In genomic region chr6:65671922-65672321, GRCh38 we compare ENCODE assay signal across 27 cellular contexts. TPM values are rescaled to one million over a fixed set of nuclear protein-coding genes. Genes with fewer than 3 reads are reported as not detected.
DNase-seq lines count a peak whose midpoint lies in the region; ATAC-seq, FAIRE-seq and TF ChIP-seq lines count a peak whose summit lies in the region.
"Had no signal": no experiment of that assay in that cellular context is flagged by ENCODE, and none has a peak within 500 bp of the region (broad histone marks: within the 10 kb centered on the region; RNA-seq: fewer than 3 reads in every experiment).

No MANE protein-coding gene starts in this region.

- no peak overlapping the region for H3K27ac Mint-ChIP-seq in CD8-positive, alpha-beta memory T cell
- H3K27ac Mint-ChIP-seq: activated naive CD8-positive, alpha-beta T cell treated with anti-CD3 and anti-CD28 coated beads, Interleukin-2, amount 10 ng/mL, durations not matched to agents 7 days and 5 days; naive thymus-derived CD4-positive, alpha-beta T cell; T-cell had no signal

- CTCF ChIA-PET in CD8-positive, alpha-beta memory T cell (lab: Charles Lee): no interaction called here

- H3K9me3 Mint-ChIP-seq in CD8-positive, alpha-beta memory T cell: peaks cover 12 to 45% (median 22%) of the 10 kb centered on the region in 5 donors

- H3K27me3 Mint-ChIP-seq in CD8-positive, alpha-beta memory T cell: no peaks in the 10 kb centered on the region
- H3K27me3 Mint-ChIP-seq: activated naive CD8-positive, alpha-beta T cell treated with anti-CD3 and anti-CD28 coated beads, Interleukin-2, amount 10 ng/mL, durations not matched to agents 7 days and 5 days; central memory CD8-positive, alpha-beta T cell; naive thymus-derived CD4-positive, alpha-beta T cell; T-cell had no signal

- H3K4me3 ChIP-seq in Jurkat, Clone E6-1 (ENCODE audit: low read length): no peak overlapping the region
- no peak overlapping the region for H3K4me3 ChIP-seq in bronchial epithelial cell (ENCODE audit: low read depth, low read length)
- no peak overlapping the region for H3K4me3 ChIP-seq in CD8-positive, alpha-beta memory T cell (ENCODE audit: low read length)
- H3K4me3 ChIP-seq: heart left ventricle, K562, Peyer's patch, SJSA1, smooth muscle cell had no signal

- ATAC-seq in HG03025 (IDR thresholded peaks at IDR 0.05; ENCODE audit: low FRiP score, unreplicated experiment): no peak
- ATAC-seq: heart left ventricle; K562; left colon; naive thymus-derived CD4-positive, alpha-beta T cell; T-cell had no signal

- DNase-seq in SIG-M5 treated with dmso at 0.1 percent for 504 hours (lab: John Stamatoyannopoulos, UW; ENCODE audit: unreplicated experiment) (peak; percentile 2), SIG-M5 (lab: John Stamatoyannopoulos, UW) (no peak), bronchial epithelial cell (ENCODE audit: low read depth) (peak; percentile 22), retina (peak; percentile 8), NOMO-1 treated with dmso at 0.1 percent for 144 hours (lab: John Stamatoyannopoulos, UW; ENCODE audit: unreplicated experiment) (no peak)
- peak; percentile 6 for DNase-seq in Jurkat, Clone E6-1 (ENCODE audit: low read depth, low spot score)
- no peak for DNase-seq in CD8-positive, alpha-beta memory T cell
- DNase-seq: activated CD4-positive, alpha-beta T cell treated with anti-CD3 and anti-CD28 coated beads for 1 hour; activated effector memory CD4-positive, alpha-beta T cell treated with anti-CD3 and anti-CD28 coated beads, Interleukin-2, amount 50 U/mL, for 16 hours; activated naive CD8-positive, alpha-beta T cell treated with anti-CD3 and anti-CD28 coated beads, Interleukin-2, amount 10 ng/mL, durations not matched to agents 7 days and 5 days; BE2C; heart left ventricle; left colon; naive thymus-derived CD4-positive, alpha-beta T cell; NCI-H187 treated with DMSO at 0.1 percent for 48 hours; NK-92 treated with Interleukin-12 subunit alpha and Interleukin-12 subunit beta, amount 100 ng/mL, for 24 hours; Peyer's patch; stimulated activated CD4-positive, alpha-beta T cell treated with anti-CD3 and anti-CD28 coated beads, Interleukin-2, amount 100 ng/mL, for 24 hours; T-cell had no signal

- H3K4me3 Mint-ChIP-seq in CD8-positive, alpha-beta memory T cell: no peak overlapping the region
- H3K4me3 Mint-ChIP-seq: activated naive CD8-positive, alpha-beta T cell treated with anti-CD3 and anti-CD28 coated beads, Interleukin-2, amount 10 ng/mL, durations not matched to agents 7 days and 5 days; central memory CD8-positive, alpha-beta T cell; naive thymus-derived CD4-positive, alpha-beta T cell; T-cell had no signal

- no peaks in the 10 kb centered on the region for H3K36me3 ChIP-seq in bronchial epithelial cell (ENCODE audit: control insufficient read depth, insufficient read depth, low read length)
- no peaks in the 10 kb centered on the region for H3K36me3 ChIP-seq in CD8-positive, alpha-beta memory T cell (ENCODE audit: insufficient read depth, low read length)
- H3K36me3 ChIP-seq: BE2C, heart left ventricle, Peyer's patch, SJSA1 had no signal

- H3K27ac ChIP-seq in CD8-positive, alpha-beta memory T cell (ENCODE audit: low read depth, low read length): no peak overlapping the region
- H3K27ac ChIP-seq: heart left ventricle, Peyer's patch, SJSA1 had no signal

- H3K4me1 ChIP-seq in CD8-positive, alpha-beta memory T cell (ENCODE audit: insufficient read depth, low read length): no peaks in the 10 kb centered on the region
- H3K4me1 ChIP-seq: BE2C, heart left ventricle, Peyer's patch, SJSA1 had no signal

- no peak for FAIRE-seq in bronchial epithelial cell (lab: Jason Lieb, UNC)
- FAIRE-seq: astrocyte, K562, TTC549 had no signal

- no peaks in the 10 kb centered on the region for H3K27me3 ChIP-seq in bronchial epithelial cell (ENCODE audit: control insufficient read depth, insufficient read depth, low read length)
- H3K27me3 ChIP-seq in CD8-positive, alpha-beta memory T cell (ENCODE audit: insufficient read depth, low read length, poor library complexity, severe bottlenecking): no peaks in the 10 kb centered on the region
- H3K27me3 ChIP-seq: BE2C, heart left ventricle, Peyer's patch, SJSA1 had no signal

- no peaks in the 10 kb centered on the region for H3K4me1 Mint-ChIP-seq in CD8-positive, alpha-beta memory T cell
- H3K4me1 Mint-ChIP-seq: activated naive CD8-positive, alpha-beta T cell treated with anti-CD3 and anti-CD28 coated beads, Interleukin-2, amount 10 ng/mL, durations not matched to agents 7 days and 5 days; central memory CD8-positive, alpha-beta T cell; naive thymus-derived CD4-positive, alpha-beta T cell; T-cell had no signal

- H3K36me3 Mint-ChIP-seq in CD8-positive, alpha-beta memory T cell: no peaks in the 10 kb centered on the region
- H3K36me3 Mint-ChIP-seq: activated naive CD8-positive, alpha-beta T cell treated with anti-CD3 and anti-CD28 coated beads, Interleukin-2, amount 10 ng/mL, durations not matched to agents 7 days and 5 days; naive thymus-derived CD4-positive, alpha-beta T cell; T-cell had no signal

- no peaks in the 10 kb centered on the region for H3K9me3 ChIP-seq in CD8-positive, alpha-beta memory T cell (ENCODE audit: low read length)
- H3K9me3 ChIP-seq: BE2C, Peyer's patch had no signal

- no peak for TF ChIP-seq CTCF in bronchial epithelial cell (IDR thresholded peaks at IDR 0.05; ENCODE audit: insufficient read depth, low read length, severe bottlenecking)

- POLR2A ChIA-PET in CD8-positive, alpha-beta memory T cell (lab: Charles Lee): no interaction called here

RNA-seq across cellular contexts. Expression of gene EYS, which starts 35.1 kb away (rescaled TPM):
- not detected for polyA plus RNA-seq in Jurkat, Clone E6-1 (2012; ENCODE audit: insufficient read depth, insufficient read length)
- total RNA-seq in bronchial epithelial cell: 0.26 and 0.53 TPM in 2 replicates
- total RNA-seq in CD8-positive, alpha-beta memory T cell: not detected
- not detected for polyA plus RNA-seq in CD8-positive, alpha-beta memory T cell
- total RNA-seq: activated naive CD8-positive, alpha-beta T cell treated with anti-CD3 and anti-CD28 coated beads, Interleukin-2, amount 10 ng/mL, durations not matched to agents 7 days and 5 days; SJSA1; T-cell had no signal
- polyA plus RNA-seq: heart left ventricle, urinary bladder had no signal

Comparison
In these comparisons a context has a peak if more than half of its experiments do, and no peak if none do; other contexts are left out.
1. DNase-seq: peak in SIG-M5 treated with dmso at 0.1 percent for 504 hours (single experiment), Jurkat, Clone E6-1 (single experiment), bronchial epithelial cell (single experiment) and retina (single experiment); none in SIG-M5 (single experiment), NOMO-1 treated with dmso at 0.1 percent for 144 hours (single experiment) and CD8-positive, alpha-beta memory T cell (0 of 5).